Comparison of ENCODE assay signal across 14 cellular contexts in genomic region chr2:217904614-217904965, GRCh38.
DNase-seq lines count a peak whose midpoint lies in the region; ATAC-seq, FAIRE-seq and TF ChIP-seq lines count a peak whose summit lies in the region.
"Had no signal": no experiment of that assay in that cellular context is flagged by ENCODE, and none has a peak within 500 bp of the region (broad histone marks: within the 10 kb centered on the region; RNA-seq: fewer than 3 reads in every experiment).

No MANE protein-coding gene starts in this region.

- peaks cover 3% of the 10 kb centered on the region for H3K27me3 Mint-ChIP-seq in brain

- no peak overlapping the region for H3K4me3 Mint-ChIP-seq in brain
- H3K4me3 Mint-ChIP-seq: stimulated activated effector memory CD8-positive, alpha-beta T cell treated with anti-CD3 and anti-CD28 coated beads, Interleukin-12 subunit alpha, Interleukin-12 subunit beta, amount 100 ng/mL, for 72 hours had no signal

- no peak for TF ChIP-seq CTCF in brain (conservative IDR thresholded peaks at IDR 0.05)
- TF ChIP-seq CTCF in kidney (IDR thresholded peaks at IDR 0.05; ENCODE audit: borderline replicate concordance, extremely low read depth, insufficient read depth), result no peak
- TF ChIP-seq CTCF in psoas muscle (IDR thresholded peaks at IDR 0.05), result no peak
- TF ChIP-seq CTCF in vagina (IDR thresholded peaks at IDR 0.05), result no peak

- H3K27me3 ChIP-seq in psoas muscle (ENCODE audit: insufficient read depth in 3 of 3, low read length in 2 of 3) (no peaks in the 10 kb centered on the region), vagina (no peaks in the 10 kb centered on the region)
- H3K27me3 ChIP-seq: MG63 had no signal

- 50 to 60% (median 59%) methylated on average over 5 of the region's 5 CpGs for WGBS in psoas muscle, 3 donors

- ATAC-seq in psoas muscle, result no peak
- ATAC-seq in GM18502 (IDR thresholded peaks at IDR 0.05; ENCODE audit: poor library complexity, unreplicated experiment), result no peak
- ATAC-seq: PC-3 had no signal

- H3K4me1 Mint-ChIP-seq in brain, result peaks cover 50% of the 10 kb centered on the region

- H3K27ac Mint-ChIP-seq in brain, result peak overlapping the region; percentile 6 to 68 (median 38)
- H3K27ac Mint-ChIP-seq: stimulated activated effector memory CD8-positive, alpha-beta T cell treated with anti-CD3 and anti-CD28 coated beads, Interleukin-12 subunit alpha, Interleukin-12 subunit beta, amount 100 ng/mL, for 72 hours had no signal

- FAIRE-seq in kidney (lab: Jason Lieb, UNC), result no peak

- DNase-seq in kidney (no peak), psoas muscle (peak in 1 of 2 donors; percentile 44), vagina (ENCODE audit: extremely low spot score in 2 of 2) (no peak), occipital lobe (lab: John Stamatoyannopoulos, UW) (no peak), putamen (ENCODE audit: low spot score) (no peak)
- DNase-seq: activated CD4-positive, alpha-beta T cell treated with anti-CD3 and anti-CD28 coated beads, Interleukin-2, amount 50 U/mL, for 4 hours; activated effector memory CD4-positive, alpha-beta T cell treated with Interleukin-2 at 50 U/mL for 16 hours; MG63; NCI-H2227 treated with DMSO at 0.1 percent for 48 hours; PC-3 had no signal

- H3K36me3 ChIP-seq in kidney (ENCODE audit: control insufficient read depth in 1 of 2, insufficient read depth in 2 of 2, low read length in 2 of 2) (peaks cover 19 to 39% of the 10 kb centered on the region in 2 donors), psoas muscle (ENCODE audit: insufficient read depth in 1 of 2, low read depth in 1 of 2) (peaks cover 0 to 8% of the 10 kb centered on the region in 2 donors), vagina (no peaks in the 10 kb centered on the region)

- peak overlapping the region in 1 of 2 donors; percentile 23 for H3K4me3 ChIP-seq in kidney (ENCODE audit: low read length in 2 of 2)
- peak overlapping the region; percentile 17 for H3K4me3 ChIP-seq in psoas muscle
- no peak overlapping the region for H3K4me3 ChIP-seq in vagina
- H3K4me3 ChIP-seq: MG63 had no signal

- H3K36me3 Mint-ChIP-seq in brain, result no peaks in the 10 kb centered on the region
- H3K36me3 Mint-ChIP-seq: stimulated activated effector memory CD8-positive, alpha-beta T cell treated with anti-CD3 and anti-CD28 coated beads, Interleukin-12 subunit alpha, Interleukin-12 subunit beta, amount 100 ng/mL, for 72 hours had no signal

- H3K9me3 Mint-ChIP-seq in brain, result peaks cover 0 to 2% (median 0%) of the 10 kb centered on the region in 5 experiments
- H3K9me3 Mint-ChIP-seq: stimulated activated effector memory CD8-positive, alpha-beta T cell treated with anti-CD3 and anti-CD28 coated beads, Interleukin-12 subunit alpha, Interleukin-12 subunit beta, amount 100 ng/mL, for 72 hours had no signal

- H3K4me1 ChIP-seq in kidney (ENCODE audit: control insufficient read depth in 1 of 2, insufficient read depth in 1 of 2, low read depth in 1 of 2, low read length in 2 of 2), result peaks cover 83 to 84% of the 10 kb centered on the region in 2 donors
- peaks cover 93% of the 10 kb centered on the region for H3K4me1 ChIP-seq in psoas muscle
- H3K4me1 ChIP-seq in vagina, result peaks cover 100% of the 10 kb centered on the region

- H3K9ac ChIP-seq in kidney (ENCODE audit: low read length in 2 of 2), result peak overlapping the region; percentile 5 to 72

- intact Hi-C loops in kidney (cut with DNase I), result no loop called here
- intact Hi-C loops in psoas muscle (cut with DNase I), result loop anchor here in 1 of 2 donors (2.0 kb wide), 1 partner anchor 16 kb away; no protein-coding TSS in a partner anchor
- intact Hi-C loops in vagina (cut with DNase I), result loop anchor here (5.0 kb wide), 1 partner anchor 38 kb away; no protein-coding TSS in a partner anchor

- H3K9me3 ChIP-seq in kidney (ENCODE audit: control insufficient read depth in 1 of 2, low read length in 2 of 2) (no peaks in the 10 kb centered on the region), psoas muscle (no peaks in the 10 kb centered on the region), vagina (no peaks in the 10 kb centered on the region)
- H3K9me3 ChIP-seq: MG63 had no signal

- no peak for TF ChIP-seq POLR2A in vagina (IDR thresholded peaks at IDR 0.05)

- H3K27ac ChIP-seq in kidney (ENCODE audit: low read depth in 2 of 2, low read length in 2 of 2) (peak overlapping the region; percentile 92 to 97), psoas muscle (peak overlapping the region; percentile 89), vagina (peak overlapping the region; percentile 91)
- H3K27ac ChIP-seq: HL-60 had no signal
